In the genomic region with DNA sequence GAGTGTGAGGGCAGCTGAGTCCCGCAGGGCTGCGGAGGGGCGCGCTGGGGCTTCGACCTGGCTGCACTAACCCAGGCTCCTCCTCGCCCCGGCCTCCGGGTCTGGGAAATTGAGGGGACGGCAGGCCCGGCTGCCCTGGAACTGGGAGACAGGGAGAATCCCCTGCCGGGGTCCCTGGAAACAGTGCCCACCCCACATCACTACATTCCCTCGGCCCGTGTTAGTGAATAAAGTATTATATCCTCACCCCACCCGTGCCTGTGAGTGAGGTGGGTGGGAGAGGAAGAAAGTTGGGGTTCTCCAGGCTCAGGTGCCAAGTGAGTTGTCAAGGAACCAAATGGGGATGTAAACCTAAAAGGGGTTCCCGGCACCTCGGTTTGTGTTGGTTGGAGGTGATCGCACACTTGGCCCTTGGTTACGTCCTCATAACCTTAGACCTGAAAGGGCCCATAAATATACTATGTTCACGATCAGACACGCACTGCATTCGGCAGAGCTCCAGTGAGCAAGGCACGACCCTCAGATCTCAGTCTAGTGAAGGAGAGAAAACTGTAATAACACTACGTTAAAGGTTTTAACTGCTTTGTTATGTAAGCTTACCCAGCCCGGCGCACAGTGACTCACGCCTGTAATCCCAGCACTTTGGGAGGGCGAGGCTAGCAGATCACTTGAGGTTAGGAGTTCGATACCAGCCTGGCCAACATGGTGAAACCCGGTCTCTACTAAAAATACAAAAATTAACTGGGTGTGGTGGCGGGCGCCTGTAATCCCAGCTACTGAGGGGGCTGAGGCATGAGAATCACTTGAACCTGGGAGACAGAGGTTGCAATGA, we compare ENCODE assay signal across 1 cellular context.
TF ChIP-seq lines count a peak whose summit lies in the region.

No MANE protein-coding gene starts in this region.

TF ChIP-seq in K562, 482 proteins besides CTCF, POLR2A, EP300 and RAD21:
- TF ChIP-seq RBFOX2 (IDR thresholded peaks at IDR 0.05; ENCODE audit: low read depth, low read length) (peak; percentile 1; the same call in 1 of the 2 replicates), POLR2G (IDR thresholded peaks at IDR 0.05; ENCODE audit: low read depth, low read length) (peak; percentile 42), NCOA2 (IDR thresholded peaks at IDR 0.05; ENCODE audit: partially characterized antibody in 2 of 2) (no peak), SUPT5H (IDR thresholded peaks at IDR 0.05) (0 out of 2 replicates have a peak, but pooled peaks have one; percentile 18), POLR2B (IDR thresholded peaks at IDR 0.05; ENCODE audit: low read depth, partially characterized antibody) (peak; percentile 35)
